In genomic region chr9:83020864-83021263, GRCh38 we compare ENCODE assay signal across 5 cellular contexts.
"Had no signal": no experiment of that assay in that cellular context is flagged by ENCODE, and none has a peak within 500 bp of the region (broad histone marks: within the 10 kb centered on the region; RNA-seq: fewer than 3 reads in every experiment).

No MANE protein-coding gene starts in this region.

- ATAC-seq: GM23338, K562 had no signal

- DNase-seq: H9, HCEC 1CT, IMR-90 had no signal

- H3K4me3 ChIP-seq: GM23338, K562 had no signal

- H3K27ac Mint-ChIP-seq: GM23338, H9 had no signal

- H3K4me2 ChIP-seq: GM23338 had no signal

- H2AFZ ChIP-seq: GM23338 had no signal

- H3K4me3 Mint-ChIP-seq: GM23338, H9 had no signal
